In genomic region chr1:204445860-204446412, GRCh38 we compare ENCODE assay signal across 8 cellular contexts. TPM values are rescaled to one million over a fixed set of nuclear protein-coding genes. Genes with fewer than 3 reads are reported as not detected.
DNase-seq lines count a peak whose midpoint lies in the region; ATAC-seq, FAIRE-seq and TF ChIP-seq lines count a peak whose summit lies in the region.

No MANE protein-coding gene starts in this region.

- H3K27me3 Mint-ChIP-seq in activated naive CD8-positive, alpha-beta T cell treated with anti-CD3 and anti-CD28 coated beads, Interleukin-2, amount 10 ng/mL, durations not matched to agents 7 days and 5 days = no peaks in the 10 kb centered on the region

- no peak for FAIRE-seq in D721Med (lab: Jason Lieb, UNC)

- peak; percentile 25 for ATAC-seq in activated naive CD8-positive, alpha-beta T cell treated with anti-CD3 and anti-CD28 coated beads, Interleukin-2, amount 10 ng/mL, durations not matched to agents 7 days and 5 days (ENCODE audit: low read depth)
- ATAC-seq in GM19023 (IDR thresholded peaks at IDR 0.05; ENCODE audit: unreplicated experiment) = no peak
- no peak for ATAC-seq in GM21786 (IDR thresholded peaks at IDR 0.05; ENCODE audit: unreplicated experiment)

- no peak overlapping the region for H3K4me3 Mint-ChIP-seq in activated naive CD8-positive, alpha-beta T cell treated with anti-CD3 and anti-CD28 coated beads, Interleukin-2, amount 10 ng/mL, durations not matched to agents 7 days and 5 days

- POLR2A ChIA-PET in activated naive CD8-positive, alpha-beta T cell treated with anti-CD3 and anti-CD28 coated beads, Interleukin-2, amount 10 ng/mL, durations not matched to agents 7 days and 5 days (lab: Charles Lee) = interaction anchor here (1.0 to 3.9 kb wide), 5 partner anchors 29 to 60 kb away, joined by 3 to 37 read pairs (median 6); partner anchors contain the start of gene PIK3C2B

- TF ChIP-seq CTCF in D721Med (IDR thresholded peaks at IDR 0.05; ENCODE audit: insufficient read depth, missing control alignments) = peak; percentile 59
- TF ChIP-seq CTCF in HFF-Myc (IDR thresholded peaks at IDR 0.05; ENCODE audit: low read depth, low read length, missing control alignments) = peak; percentile 70

- H3K4me3 ChIP-seq in HFF-Myc (replicated peaks; ENCODE audit: low read depth, low read length) = no peak overlapping the region

- H3K27ac Mint-ChIP-seq in activated naive CD8-positive, alpha-beta T cell treated with anti-CD3 and anti-CD28 coated beads, Interleukin-2, amount 10 ng/mL, durations not matched to agents 7 days and 5 days = no peak overlapping the region

- H3K9me3 Mint-ChIP-seq in activated naive CD8-positive, alpha-beta T cell treated with anti-CD3 and anti-CD28 coated beads, Interleukin-2, amount 10 ng/mL, durations not matched to agents 7 days and 5 days = no peaks in the 10 kb centered on the region

- no peak for DNase-seq in D721Med (ENCODE audit: insufficient read length, low spot score)
- DNase-seq in HFF-Myc (ENCODE audit: extremely low read depth, low read depth) = no peak
- DNase-seq in RKO (ENCODE audit: low spot score) = peak; percentile 10
- DNase-seq in activated naive CD8-positive, alpha-beta T cell treated with anti-CD3 and anti-CD28 coated beads, Interleukin-2, amount 10 ng/mL, durations not matched to agents 7 days and 5 days = peak; percentile 73
- peak; percentile 39 to 69 for DNase-seq in lung microvascular endothelial cell (ENCODE audit: low read depth in 2 of 2)
- no peak for DNase-seq in T1000 (lab: John Stamatoyannopoulos, UW)

- H3K4me1 Mint-ChIP-seq in activated naive CD8-positive, alpha-beta T cell treated with anti-CD3 and anti-CD28 coated beads, Interleukin-2, amount 10 ng/mL, durations not matched to agents 7 days and 5 days = peaks cover 11% of the 10 kb centered on the region

- H3K36me3 Mint-ChIP-seq in activated naive CD8-positive, alpha-beta T cell treated with anti-CD3 and anti-CD28 coated beads, Interleukin-2, amount 10 ng/mL, durations not matched to agents 7 days and 5 days = peaks cover 19% of the 10 kb centered on the region

RNA-seq across cellular contexts. Expression of gene PPP1R15B, which starts 34.3 kb away (rescaled TPM):
- total RNA-seq in activated naive CD8-positive, alpha-beta T cell treated with anti-CD3 and anti-CD28 coated beads, Interleukin-2, amount 10 ng/mL, durations not matched to agents 7 days and 5 days = 10 to 100 TPM; 77.5 to 77.8 TPM
- total RNA-seq in lung microvascular endothelial cell = 15.3 and 21.0 TPM in 2 replicates

RNA-seq across cellular contexts. Expression of gene PIK3C2B, which starts 48.7 kb away (rescaled TPM):
- total RNA-seq in activated naive CD8-positive, alpha-beta T cell treated with anti-CD3 and anti-CD28 coated beads, Interleukin-2, amount 10 ng/mL, durations not matched to agents 7 days and 5 days = 10 to 100 TPM; 37.1 to 41.8 TPM
- 10.7 and 15.5 TPM in 2 replicates for total RNA-seq in lung microvascular endothelial cell

Comparison
In these comparisons a context has a peak if more than half of its experiments do, and no peak if none do; other contexts are left out.
1. DNase-seq: peak in RKO (single experiment), activated naive CD8-positive, alpha-beta T cell treated with anti-CD3 and anti-CD28 coated beads, Interleukin-2, amount 10 ng/mL, durations not matched to agents 7 days and 5 days (single experiment) and lung microvascular endothelial cell (2 of 2); none in D721Med (single experiment), HFF-Myc (single experiment) and T1000 (single experiment).